Comparison of ENCODE assay signal across 8 cellular contexts in the genomic region with DNA sequence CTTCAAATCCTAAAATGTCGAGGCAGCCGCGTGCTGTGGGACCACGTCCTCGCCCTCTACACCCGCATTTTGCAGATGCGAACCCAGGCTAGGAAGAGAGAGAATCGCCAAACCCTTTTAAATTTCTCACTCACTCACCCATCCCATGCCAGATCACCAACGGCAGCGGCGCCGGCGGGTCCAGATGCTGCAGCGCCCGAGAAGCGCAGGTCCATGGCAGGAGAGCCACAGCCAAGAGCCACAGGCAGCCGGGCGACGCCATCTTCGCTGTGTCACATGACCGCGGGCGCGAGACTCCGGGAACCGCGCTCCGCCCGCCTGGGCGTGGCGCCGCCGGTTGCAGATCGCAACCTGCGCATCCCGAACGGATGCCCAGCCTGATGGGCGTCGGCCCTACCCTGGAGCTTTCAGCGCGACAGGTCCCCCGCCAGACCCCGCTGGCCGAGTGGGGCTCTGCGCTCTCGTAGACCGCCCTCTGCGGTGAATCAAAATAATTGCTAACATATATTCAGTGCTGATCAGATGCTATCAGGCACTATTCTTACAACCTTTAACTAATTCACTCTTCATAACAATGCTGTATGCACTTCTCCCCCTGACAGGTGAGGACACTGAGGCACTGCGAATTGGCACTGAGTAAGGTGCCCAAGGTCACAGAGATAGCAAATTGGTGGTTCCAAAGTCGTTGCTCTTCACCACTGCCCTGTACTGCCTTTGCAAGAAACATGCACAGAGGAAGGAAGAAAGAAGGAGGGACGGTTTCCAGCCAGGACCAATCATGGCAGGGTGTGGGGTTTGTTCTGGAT. TPM values are rescaled to one million over a fixed set of nuclear protein-coding genes. Genes with fewer than 3 reads are reported as not detected.
DNase-seq lines count a peak whose midpoint lies in the region; ATAC-seq and TF ChIP-seq lines count a peak whose summit lies in the region.

A gene (minus strand): TSS at position 276 of the 806 bp plus-strand sequence. CDS start 14 bp downstream, at position 262.

- peak; percentile 83 for ATAC-seq in HG03135 (IDR thresholded peaks at IDR 0.05; ENCODE audit: unreplicated experiment)

- peaks cover 9% of the 10 kb centered on the region for H3K27me3 Mint-ChIP-seq in activated CD4-positive, alpha-beta T cell treated with anti-CD3 and anti-CD28 coated beads, Interleukin-2, amount 10 ng/mL, durations not matched to agents 24 days and 14 days

- intact Hi-C loops in activated CD4-positive, alpha-beta T cell treated with anti-CD3 and anti-CD28 coated beads, Interleukin-2, amount 10 ng/mL, durations not matched to agents 24 days and 14 days (cut with micrococcal nuclease) = loop anchor here (2.0 kb wide), 1 partner anchor 66 kb away; no protein-coding TSS in a partner anchor
- intact Hi-C loops in colonic mucosa (cut with DNase I) = no loop called here

- TF ChIP-seq CTCF in colonic mucosa (IDR thresholded peaks at IDR 0.05) = no peak

- peaks cover 5% of the 10 kb centered on the region for H3K9me3 Mint-ChIP-seq in activated CD4-positive, alpha-beta T cell treated with anti-CD3 and anti-CD28 coated beads, Interleukin-2, amount 10 ng/mL, durations not matched to agents 24 days and 14 days

- H3K4me1 Mint-ChIP-seq in activated CD4-positive, alpha-beta T cell treated with anti-CD3 and anti-CD28 coated beads, Interleukin-2, amount 10 ng/mL, durations not matched to agents 24 days and 14 days = peaks cover 35% of the 10 kb centered on the region

- H3K4me1 ChIP-seq in colonic mucosa = no peaks in the 10 kb centered on the region

- peak within 1 kb of the TSS; percentile 99 for H3K4me3 Mint-ChIP-seq in activated CD4-positive, alpha-beta T cell treated with anti-CD3 and anti-CD28 coated beads, Interleukin-2, amount 10 ng/mL, durations not matched to agents 24 days and 14 days

- peak within 1 kb of the TSS; percentile 34 for H3K4me3 ChIP-seq in colonic mucosa

- H3K27me3 ChIP-seq in colonic mucosa = no peaks in the 10 kb centered on the region

- peak within 1 kb of the TSS; percentile 89 for H3K27ac Mint-ChIP-seq in activated CD4-positive, alpha-beta T cell treated with anti-CD3 and anti-CD28 coated beads, Interleukin-2, amount 10 ng/mL, durations not matched to agents 24 days and 14 days

- H3K9me3 ChIP-seq in colonic mucosa = no peaks in the 10 kb centered on the region

- peak; percentile 68 for DNase-seq in NK-92 treated with Interleukin-12 subunit alpha and Interleukin-12 subunit beta, amount 100 ng/mL, for 24 hours (lab: John Stamatoyannopoulos, UW)
- DNase-seq in NK-92 (lab: John Stamatoyannopoulos, UW; ENCODE audit: unreplicated experiment) (no peak), NCI-H446 treated with DMSO at 0.1 percent for 48 hours (lab: John Stamatoyannopoulos, UW) (peak; percentile 37), colonic mucosa (peak; percentile 88), left kidney (ENCODE audit: low read depth, low spot score) (peak; percentile 91)
- peak; percentile 95 for DNase-seq in activated CD4-positive, alpha-beta T cell treated with anti-CD3 and anti-CD28 coated beads, Interleukin-2, amount 10 ng/mL, durations not matched to agents 24 days and 14 days
- DNase-seq in stimulated activated CD4-positive, alpha-beta T cell treated with anti-CD3 and anti-CD28 coated beads, Interleukin-1b, Interleukin-23, amount 100 ng/mL, for 48 hours = peak; percentile 71

- H3K9ac ChIP-seq in colonic mucosa (ENCODE audit: low read depth in 2 of 2, low read length in 2 of 2) = peak within 1 kb of the TSS; percentile 28 to 48

- H3K36me3 Mint-ChIP-seq in activated CD4-positive, alpha-beta T cell treated with anti-CD3 and anti-CD28 coated beads, Interleukin-2, amount 10 ng/mL, durations not matched to agents 24 days and 14 days (ENCODE audit: low read depth) = peaks cover 24% of the 10 kb centered on the region

- no peak within 1 kb of the TSS for H3K27ac ChIP-seq in colonic mucosa

- no peaks in the 10 kb centered on the region for H3K36me3 ChIP-seq in colonic mucosa

RNA-seq across cellular contexts. Expression of the gene that starts here (rescaled TPM):
- total RNA-seq in activated CD4-positive, alpha-beta T cell treated with anti-CD3 and anti-CD28 coated beads, Interleukin-2, amount 10 ng/mL, durations not matched to agents 24 days and 14 days = 99.0 and 102 TPM in 2 replicates
- total RNA-seq in colonic mucosa = 10 to 100 TPM; 25.7 to 37.7 TPM
